10 cellular contexts compared by ENCODE assay signal in the genomic region with DNA sequence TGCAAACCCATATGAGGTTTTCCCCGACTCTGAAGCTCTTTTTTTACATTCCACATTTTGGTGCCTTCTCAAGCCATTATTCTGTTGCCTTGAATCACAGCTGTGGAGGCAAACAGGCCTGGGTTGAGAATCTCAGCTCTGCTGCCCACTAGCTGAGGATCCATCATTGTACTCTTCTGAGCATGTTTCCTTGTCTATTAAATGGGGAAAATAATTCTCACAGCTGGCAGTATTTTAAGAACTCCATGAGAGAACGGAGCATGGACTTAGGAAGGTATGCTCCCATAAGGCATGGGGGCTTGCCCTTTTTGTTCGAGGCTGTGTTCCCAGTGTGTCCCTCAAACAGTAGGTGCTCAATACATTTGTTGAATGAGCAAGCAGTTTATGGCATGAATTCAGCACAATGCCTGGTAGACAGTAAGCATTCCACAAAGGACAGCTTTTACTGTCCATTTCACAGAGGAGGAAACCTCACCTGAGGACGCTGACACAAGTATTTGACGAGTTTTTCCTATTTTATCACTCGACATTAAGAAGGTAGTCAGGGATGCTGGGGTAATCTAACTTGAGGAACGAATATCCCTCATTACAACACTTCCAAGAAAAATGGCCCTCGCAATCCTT. TPM values are rescaled to one million over a fixed set of nuclear protein-coding genes. Genes with fewer than 3 reads are reported as not detected.
DNase-seq lines count a peak whose midpoint lies in the region; ATAC-seq, FAIRE-seq and TF ChIP-seq lines count a peak whose summit lies in the region.
"Had no signal": no experiment of that assay in that cellular context is flagged by ENCODE, and none has a peak within 500 bp of the region (broad histone marks: within the 10 kb centered on the region; RNA-seq: fewer than 3 reads in every experiment).

No MANE protein-coding gene starts in this region.

- H3K4me2 ChIP-seq in mammary epithelial cell (ENCODE audit: insufficient read depth, low read depth, low read length) (no peak overlapping the region), astrocyte (ENCODE audit: low read length) (peak overlapping the region; percentile 96)

- H2AFZ ChIP-seq in mammary epithelial cell (ENCODE audit: low read depth, low read length) (no peak overlapping the region), astrocyte (ENCODE audit: low read depth, low read length) (peak overlapping the region; percentile 4)

- no peaks in the 10 kb centered on the region for H4K20me1 ChIP-seq in mammary epithelial cell (ENCODE audit: insufficient read depth, low read length)
- H4K20me1 ChIP-seq in astrocyte (ENCODE audit: insufficient read depth, low read length): peaks cover 18% of the 10 kb centered on the region

- POLR2A ChIA-PET in MCF 10A (lab: Yijun Ruan, JAX): interaction anchor here (0.6 kb wide), 1 partner anchor 310 kb away, joined by 3 read pairs; no protein-coding TSS in a partner anchor

- BruUV-seq in MCF 10A (replicated peaks; lab: Mats Ljungman, UMichigan): no TSS peak
- BruUV-seq in mammary epithelial cell (replicated peaks; lab: Mats Ljungman, UMichigan): no TSS peak

- ATAC-seq in GM18868 (IDR thresholded peaks at IDR 0.05; ENCODE audit: unreplicated experiment) (no peak), natural killer cell (no peak)

- H3K36me3 ChIP-seq in mammary epithelial cell (ENCODE audit: insufficient read depth, low read length) (no peaks in the 10 kb centered on the region), astrocyte (ENCODE audit: insufficient read depth, low read length) (no peaks in the 10 kb centered on the region), tibial nerve (no peaks in the 10 kb centered on the region)

- TF ChIP-seq EP300 in tibial nerve (IDR thresholded peaks at IDR 0.05): no peak

- no peaks in the 10 kb centered on the region for H3K9me3 Mint-ChIP-seq in MCF 10A (ENCODE audit: unreplicated experiment)
- H3K9me3 Mint-ChIP-seq in astrocyte (ENCODE audit: unreplicated experiment): peaks cover 2% of the 10 kb centered on the region
- H3K9me3 Mint-ChIP-seq in natural killer cell: no peaks in the 10 kb centered on the region

- no peak overlapping the region for H3K27ac ChIP-seq in mammary epithelial cell (ENCODE audit: insufficient read depth, low read depth, low read length)
- H3K27ac ChIP-seq in astrocyte (ENCODE audit: low read depth, low read length): no peak overlapping the region
- peak overlapping the region in 3 of 4 donors; percentile 86 to 96 (median 94) for H3K27ac ChIP-seq in tibial nerve
- H3K27ac ChIP-seq in substantia nigra (ENCODE audit: low read depth, low read length, poor library complexity, severe bottlenecking): no peak overlapping the region

- TF ChIP-seq CTCF in MCF 10A (IDR thresholded peaks at IDR 0.05; ENCODE audit: unreplicated experiment) (no peak), mammary epithelial cell (conservative IDR thresholded peaks at IDR 0.05 in 1 of 2, IDR thresholded peaks at IDR 0.05 in 1 of 2; ENCODE audit: extremely low read depth in 1 of 2, insufficient read depth in 1 of 2, low read depth in 1 of 2, low read length in 2 of 2) (no peak), astrocyte (IDR thresholded peaks at IDR 0.05; ENCODE audit: insufficient read depth, low read depth, low read length) (peak; percentile 14), tibial nerve (IDR thresholded peaks at IDR 0.05) (peak in 2 of 5 experiments; percentile 13), natural killer cell (IDR thresholded peaks at IDR 0.05) (no peak)

- H3K79me2 ChIP-seq in mammary epithelial cell (ENCODE audit: insufficient read depth, low read length) (peaks cover 24% of the 10 kb centered on the region), astrocyte (ENCODE audit: insufficient read depth, low read length) (peaks cover 21% of the 10 kb centered on the region)

- DNase-seq in MCF 10A (ENCODE audit: unreplicated experiment) (no peak), mammary epithelial cell (no peak), astrocyte (ENCODE audit: low read depth) (no peak), left kidney (ENCODE audit: low read depth, low spot score) (peak; percentile 41), tibial nerve (ENCODE audit: low spot score in 2 of 2) (no peak), substantia nigra (lab: John Stamatoyannopoulos, UW) (no peak), natural killer cell (no peak)
- DNase-seq: T1000 had no signal

- H3K27ac Mint-ChIP-seq in MCF 10A (ENCODE audit: low read depth, unreplicated experiment) (no peak overlapping the region), astrocyte (ENCODE audit: unreplicated experiment) (peak overlapping the region; percentile 96), natural killer cell (no peak overlapping the region)
- H3K27ac Mint-ChIP-seq: B cell had no signal

- no peak overlapping the region for H3K4me3 ChIP-seq in mammary epithelial cell (replicated peaks in 1 of 3; ENCODE audit: insufficient read depth in 1 of 3, low read depth in 2 of 3, low read length in 3 of 3)
- no peak overlapping the region for H3K4me3 ChIP-seq in astrocyte (ENCODE audit: insufficient read depth, low read depth, low read length)
- peak overlapping the region in 1 of 4 donors; percentile 63 for H3K4me3 ChIP-seq in tibial nerve

- FAIRE-seq in astrocyte (lab: Jason Lieb, UNC): no peak

- intact Hi-C loops in MCF 10A (cut with micrococcal nuclease) (no loop called here), mammary epithelial cell (cut with micrococcal nuclease) (no loop called here), natural killer cell (cut with micrococcal nuclease) (no loop called here)

- H3K4me1 ChIP-seq in mammary epithelial cell (ENCODE audit: insufficient read depth, low read length) (peaks cover 16% of the 10 kb centered on the region), astrocyte (ENCODE audit: insufficient read depth, low read length) (peaks cover 18% of the 10 kb centered on the region), tibial nerve (peaks cover 0 to 27% (median 0%) of the 10 kb centered on the region in 4 donors)

- H3K9ac ChIP-seq in mammary epithelial cell (ENCODE audit: insufficient read depth, low read length): no peak overlapping the region
- no peak overlapping the region for H3K9ac ChIP-seq in astrocyte (ENCODE audit: low read length)

- in situ Hi-C loops in mammary epithelial cell (cut with MboI; ENCODE audit: low sequenced_read_pairs in 2 of 2): loop anchor here in 1 of 2 donors (25.0 kb wide), 2 partner anchors 278 to 628 kb away; no protein-coding TSS in a partner anchor

- H3K9me3 ChIP-seq in mammary epithelial cell (replicated peaks; ENCODE audit: insufficient read depth, low read length): no peaks in the 10 kb centered on the region
- H3K9me3 ChIP-seq in astrocyte (ENCODE audit: insufficient read depth, low read depth, low read length): no peaks in the 10 kb centered on the region
- peaks cover 0 to 17% (median 0%) of the 10 kb centered on the region in 4 donors for H3K9me3 ChIP-seq in tibial nerve

- H3K36me3 Mint-ChIP-seq in MCF 10A (ENCODE audit: insufficient read depth, unreplicated experiment) (peaks cover 5% of the 10 kb centered on the region), astrocyte (ENCODE audit: low read depth, unreplicated experiment) (no peaks in the 10 kb centered on the region), natural killer cell (no peaks in the 10 kb centered on the region)

- WGBS in mammary epithelial cell (ENCODE audit: low coverage, missing lambda C conversion rate): 76% methylated on average over 8 of the region's 8 CpGs
- WGBS in tibial nerve, 2 donors: 54 to 63% methylated on average over 8 of the region's 8 CpGs

- H3K27me3 Mint-ChIP-seq in MCF 10A (ENCODE audit: insufficient read depth, unreplicated experiment) (no peaks in the 10 kb centered on the region), astrocyte (ENCODE audit: low read depth, unreplicated experiment) (no peaks in the 10 kb centered on the region), natural killer cell (ENCODE audit: low read depth in 2 of 2) (peaks cover 25 to 35% of the 10 kb centered on the region in 2 donors)

- dilution Hi-C loops in mammary epithelial cell (cut with HindIII; ENCODE audit: low sequenced_read_pairs): loop anchor here (10.0 kb wide), 1 partner anchor 496 kb away; no protein-coding TSS in a partner anchor

- H3K4me3 Mint-ChIP-seq in MCF 10A (ENCODE audit: unreplicated experiment) (peak overlapping the region; percentile 91), astrocyte (ENCODE audit: unreplicated experiment) (peak overlapping the region; percentile 93), natural killer cell (no peak overlapping the region)
- H3K4me3 Mint-ChIP-seq: B cell had no signal

- H3K4me1 Mint-ChIP-seq in MCF 10A (ENCODE audit: insufficient read depth, unreplicated experiment) (peaks cover 3% of the 10 kb centered on the region), astrocyte (ENCODE audit: low read depth, unreplicated experiment) (peaks cover 6% of the 10 kb centered on the region), natural killer cell (no peaks in the 10 kb centered on the region)

- H3K27me3 ChIP-seq in mammary epithelial cell (ENCODE audit: insufficient read depth, low read length) (no peaks in the 10 kb centered on the region), astrocyte (ENCODE audit: insufficient read depth, low read length) (no peaks in the 10 kb centered on the region), tibial nerve (peaks cover 0 to 25% of the 10 kb centered on the region in 2 donors)

- TF ChIP-seq POLR2A in tibial nerve (IDR thresholded peaks at IDR 0.05): no peak

- CTCF ChIA-PET in MCF 10A (lab: Yijun Ruan, JAX) (interaction anchor here (0.5 to 2.0 kb wide), 5 partner anchors 29 to 495 kb away, joined by 3 to 9 read pairs (median 3); no protein-coding TSS in a partner anchor), mammary epithelial cell (lab: Charles Lee; ENCODE audit: low non-redundant PET) (interaction anchor here (0.5 to 0.7 kb wide), 2 partner anchors 140 to 397 kb away, joined by 3 to 5 read pairs; no protein-coding TSS in a partner anchor)

RNA-seq across cellular contexts. Expression of gene PTPRG, which starts 2.2 kb away (rescaled TPM):
- total RNA-seq in MCF 10A (2022) (47.9 and 54.5 TPM in 2 replicates), mammary epithelial cell (10 to 100 TPM; 10.5 to 31.2 TPM), astrocyte (37.8 and 39.6 TPM in 2 replicates), tibial nerve (100 to 1,000 TPM; 112 to 174 (median 121) TPM), natural killer cell (1 to 10 TPM; 1.0 to 2.9 (median 2.5) TPM)
- polyA plus RNA-seq in mammary epithelial cell: 11.7 TPM
- polyA minus RNA-seq in mammary epithelial cell: 44.5 TPM

Comparison
In these comparisons a context has a peak if more than half of its experiments do, and no peak if none do; other contexts are left out.
1. H3K27ac ChIP-seq: peak in tibial nerve (3 of 4); none in mammary epithelial cell (single experiment), astrocyte (single experiment) and substantia nigra (single experiment).